ENCODE assay signal across 14 cellular contexts in genomic region chr21:44243980-44244379, GRCh38. TPM values are rescaled to one million over a fixed set of nuclear protein-coding genes. Genes with fewer than 3 reads are reported as not detected.
DNase-seq lines count a peak whose midpoint lies in the region; ATAC-seq and TF ChIP-seq lines count a peak whose summit lies in the region.
"Not testable (repeated sequence)": the region's sequence is repeated elsewhere in the genome, so short reads cannot be mapped to it uniquely, and the experiment has no call there.
"Had no signal": no experiment of that assay in that cellular context is flagged by ENCODE, and none has a peak within 500 bp of the region (broad histone marks: within the 10 kb centered on the region; RNA-seq: fewer than 3 reads in every experiment).

No MANE protein-coding gene starts in this region.

- H3K27me3 Mint-ChIP-seq in CD8-positive, alpha-beta T cell (ENCODE audit: low read depth); activated T-cell treated with anti-CD3 and anti-CD28 coated beads, Interleukin-2, amount 50 U/mL, for 72 hours (ENCODE audit: low read depth): not testable (repeated sequence)

- not testable (repeated sequence) for H3K9me3 ChIP-seq in CD8-positive, alpha-beta T cell (ENCODE audit: low read length); mucosa of descending colon

- intact Hi-C loops in CD8-positive, alpha-beta T cell (cut with DNase I, micrococcal nuclease); mucosa of descending colon (cut with DNase I, micrococcal nuclease): not testable (repeated sequence)

- H3K36me3 Mint-ChIP-seq in CD8-positive, alpha-beta T cell; activated T-cell treated with anti-CD3 and anti-CD28 coated beads, Interleukin-2, amount 50 U/mL, for 72 hours (ENCODE audit: insufficient read depth in 2 of 2): not testable (repeated sequence)

- peak; percentile 75 for ATAC-seq in CD8-positive, alpha-beta T cell
- ATAC-seq in GM18907 (IDR thresholded peaks at IDR 0.05; ENCODE audit: unreplicated experiment), result peak; percentile 49
- peak; percentile 43 for ATAC-seq in GM21381 (IDR thresholded peaks at IDR 0.05; ENCODE audit: unreplicated experiment)
- peak; percentile 51 for ATAC-seq in HG02642 (IDR thresholded peaks at IDR 0.05; ENCODE audit: poor library complexity, unreplicated experiment)
- ATAC-seq in HG03066 (IDR thresholded peaks at IDR 0.05; ENCODE audit: low read depth, unreplicated experiment), result peak; percentile 44
- ATAC-seq in HG03520 (IDR thresholded peaks at IDR 0.05; ENCODE audit: unreplicated experiment), result peak; percentile 46
- ATAC-seq in activated T-cell treated with anti-CD3 and anti-CD28 coated beads, Interleukin-2, amount 50 U/mL, for 72 hours (replicated peaks in 1 of 2), result peak; percentile 84 to 88
- ATAC-seq in mucosa of descending colon, result peak; percentile 78

- H3K27ac Mint-ChIP-seq in CD8-positive, alpha-beta T cell; activated T-cell treated with anti-CD3 and anti-CD28 coated beads, Interleukin-2, amount 50 U/mL, for 72 hours: not testable (repeated sequence)

- H3K9me3 Mint-ChIP-seq in CD8-positive, alpha-beta T cell; activated T-cell treated with anti-CD3 and anti-CD28 coated beads, Interleukin-2, amount 50 U/mL, for 72 hours: not testable (repeated sequence)

- H3K4me1 Mint-ChIP-seq in CD8-positive, alpha-beta T cell (ENCODE audit: low read depth); activated T-cell treated with anti-CD3 and anti-CD28 coated beads, Interleukin-2, amount 50 U/mL, for 72 hours (ENCODE audit: low read depth): not testable (repeated sequence)

- TF ChIP-seq CTCF in CD8-positive, alpha-beta T cell (IDR thresholded peaks at IDR 0.05); mucosa of descending colon (IDR thresholded peaks at IDR 0.05): not testable (repeated sequence)

- not testable (repeated sequence) for H3K4me3 Mint-ChIP-seq in CD8-positive, alpha-beta T cell; activated T-cell treated with anti-CD3 and anti-CD28 coated beads, Interleukin-2, amount 50 U/mL, for 72 hours

- H3K4me3 ChIP-seq in CD8-positive, alpha-beta T cell (ENCODE audit: low read depth, low read length); mucosa of descending colon: not testable (repeated sequence)

- POLR2A ChIA-PET in CD8-positive, alpha-beta T cell (lab: Charles Lee), result not testable (repeated sequence)

- not testable (repeated sequence) for H3K27me3 ChIP-seq in CD8-positive, alpha-beta T cell (ENCODE audit: insufficient read depth, low read length)

- H3K36me3 ChIP-seq in CD8-positive, alpha-beta T cell (ENCODE audit: insufficient read depth, low read length); mucosa of descending colon (ENCODE audit: low read depth): not testable (repeated sequence)

- not testable (repeated sequence) for H3K27ac ChIP-seq in CD8-positive, alpha-beta T cell (ENCODE audit: low read depth, low read length)

- H3K4me1 ChIP-seq in CD8-positive, alpha-beta T cell (ENCODE audit: insufficient read depth, low read length); mucosa of descending colon (ENCODE audit: low read depth): not testable (repeated sequence)

- DNase-seq in CD8-positive, alpha-beta T cell; activated T-cell treated with anti-CD3 and anti-CD28 coated beads, Interleukin-2, amount 50 U/mL, for 72 hours; mucosa of descending colon: not testable (repeated sequence)

- CTCF ChIA-PET in CD8-positive, alpha-beta T cell (lab: Charles Lee), result not testable (repeated sequence)

RNA-seq across cellular contexts. Expression of gene ICOSLG, which starts 3.2 kb away (rescaled TPM):
- 10 to 100 TPM; 40.5 to 43.1 TPM for total RNA-seq in CD8-positive, alpha-beta T cell
- 1 to 10 TPM; 2.6 to 3.2 TPM for total RNA-seq in activated T-cell treated with anti-CD3 and anti-CD28 coated beads, Interleukin-2, amount 50 U/mL, for 72 hours
- total RNA-seq in mucosa of descending colon, result 1 to 10 TPM; 3.0 to 8.5 (median 6.0) TPM

RNA-seq across cellular contexts. Expression of gene DNMT3L, which starts 17.7 kb away (rescaled TPM):
- total RNA-seq in CD8-positive, alpha-beta T cell, result not detected
- not detected for total RNA-seq in activated T-cell treated with anti-CD3 and anti-CD28 coated beads, Interleukin-2, amount 50 U/mL, for 72 hours
- total RNA-seq in mucosa of descending colon, result not detected
- total RNA-seq: activated naive CD4-positive, alpha-beta T cell treated with anti-CD3 and anti-CD28 coated beads for 36 hours; left cardiac atrium; PC-9; right cardiac atrium; subcutaneous adipose tissue; vagina had no signal

RNA-seq across cellular contexts. Expression of gene AIRE, which starts 41.7 kb away (rescaled TPM):
- total RNA-seq in CD8-positive, alpha-beta T cell, result not detected
- not detected for total RNA-seq in activated T-cell treated with anti-CD3 and anti-CD28 coated beads, Interleukin-2, amount 50 U/mL, for 72 hours
- total RNA-seq in mucosa of descending colon, result under 1 TPM in 2 of 3 donors, not detected in 1; 0.12 to 0.16 TPM
- total RNA-seq: activated naive CD4-positive, alpha-beta T cell treated with anti-CD3 and anti-CD28 coated beads for 36 hours; PC-9; subcutaneous adipose tissue had no signal

RNA-seq across cellular contexts. Expression of gene PFKL, which starts 55.9 kb away (rescaled TPM):
- total RNA-seq in CD8-positive, alpha-beta T cell, result 10 to 100 TPM; 85.1 to 87.8 TPM
- total RNA-seq in activated T-cell treated with anti-CD3 and anti-CD28 coated beads, Interleukin-2, amount 50 U/mL, for 72 hours, result 100 to 1,000 TPM; 104 to 109 TPM
- total RNA-seq in mucosa of descending colon, result 100 to 1,000 TPM; 150 to 299 (median 237) TPM

Comparison
In these comparisons a context has a peak if more than half of its experiments do, and no peak if none do; other contexts are left out.
1. RNA of gene ICOSLG, which starts 3.2 kb away (total RNA-seq): 40.5 to 43.1 TPM in CD8-positive, alpha-beta T cell; 3.0 to 8.5 TPM in mucosa of descending colon and 2.6 to 3.2 TPM in activated T-cell treated with anti-CD3 and anti-CD28 coated beads, Interleukin-2, amount 50 U/mL, for 72 hours; every median in the first group is over 4 times any median in the second.
2. Peak in every context shown above with its lines, with median percentiles within 50 percentile points of each other: ATAC-seq.